Comparison of ENCODE assay signal across 1 cellular context in genomic region chr21:34545079-34545884, GRCh38.
TF ChIP-seq lines count a peak whose summit lies in the region.

No MANE protein-coding gene starts in this region.

TF ChIP-seq in K562, 482 proteins besides CTCF, POLR2A, EP300 and RAD21 (continued from another document):
- TF ChIP-seq SPI1 (IDR thresholded peaks at IDR 0.05; ENCODE audit: borderline replicate concordance, low read depth, low read length): peak; percentile 99
- TF ChIP-seq RAD51 (IDR thresholded peaks at IDR 0.05; ENCODE audit: borderline replicate concordance, low read depth): no peak
TF ChIP-seq in K562: peak in this region for 73.
